In genomic region chr12:114662512-114663177, GRCh38 we compare ENCODE assay signal across 9 cellular contexts. TPM values are rescaled to one million over a fixed set of nuclear protein-coding genes. Genes with fewer than 3 reads are reported as not detected.
A peak's percentile ranks its signal among the peaks of the same experiment; 100 is the strongest.
DNase-seq lines count a peak whose midpoint lies in the region; ATAC-seq and TF ChIP-seq lines count a peak whose summit lies in the region.
"Had no signal": no experiment of that assay in that cellular context is flagged by ENCODE, and none has a peak within 500 bp of the region (broad histone marks: within the 10 kb centered on the region; RNA-seq: fewer than 3 reads in every experiment).

No MANE protein-coding gene starts in this region.

- CTCF ChIA-PET in AG04449 (lab: Yijun Ruan, JAX) = interaction anchor here (0.8 to 12.1 kb wide), 24 partner anchors 10 to 1317 kb away, joined by 3 to 247 read pairs (median 4); partner anchors contain the start of gene TBX3

- H3K4me1 Mint-ChIP-seq in endothelial cell (ENCODE audit: unreplicated experiment) = peaks cover 16% of the 10 kb centered on the region

- POLR2A ChIA-PET in AG04449 (lab: Yijun Ruan, JAX) = no interaction called here

- ATAC-seq in HG02884 (IDR thresholded peaks at IDR 0.05; ENCODE audit: unreplicated experiment) = no peak

- no peak overlapping the region for H3K4me3 ChIP-seq in AG04449 (ENCODE audit: low read depth, low read length)

- no peaks in the 10 kb centered on the region for H3K36me3 Mint-ChIP-seq in endothelial cell (ENCODE audit: low read depth, unreplicated experiment)

- H3K4me3 Mint-ChIP-seq in endothelial cell (ENCODE audit: unreplicated experiment) = no peak overlapping the region
- H3K4me3 Mint-ChIP-seq: stimulated activated naive CD8-positive, alpha-beta T cell treated with anti-CD3 and anti-CD28 coated beads, Interleukin-15, Interleukin-2, amounts not matched to agents 100 ng/mL and 50 ng/mL, for 24 hours had no signal

- peaks cover 6% of the 10 kb centered on the region for H3K27me3 Mint-ChIP-seq in endothelial cell (ENCODE audit: unreplicated experiment)

- H3K9me3 Mint-ChIP-seq in endothelial cell (ENCODE audit: unreplicated experiment) = no peaks in the 10 kb centered on the region
- H3K9me3 Mint-ChIP-seq: stimulated activated naive CD8-positive, alpha-beta T cell treated with anti-CD3 and anti-CD28 coated beads, Interleukin-15, Interleukin-2, amounts not matched to agents 100 ng/mL and 50 ng/mL, for 24 hours had no signal

- H3K27ac Mint-ChIP-seq in endothelial cell (ENCODE audit: unreplicated experiment) = no peak overlapping the region
- H3K27ac Mint-ChIP-seq: stimulated activated naive CD8-positive, alpha-beta T cell treated with anti-CD3 and anti-CD28 coated beads, Interleukin-15, Interleukin-2, amounts not matched to agents 100 ng/mL and 50 ng/mL, for 24 hours had no signal

- peak; percentile 34 for DNase-seq in AG04449 (ENCODE audit: low read depth, low spot score)
- DNase-seq in GM20000 (ENCODE audit: low spot score) = peak; percentile 71
- peak; percentile 70 for DNase-seq in NCI-H748 (lab: John Stamatoyannopoulos, UW; ENCODE audit: unreplicated experiment)
- peak; percentile 16 to 25 for DNase-seq in activated CD8-positive, alpha-beta memory T cell treated with anti-CD3 and anti-CD28 coated beads for 4 hours (ENCODE audit: low read depth in 2 of 2)
- peak; percentile 81 for DNase-seq in endothelial cell (ENCODE audit: low spot score)
- DNase-seq in mucosa of gallbladder (ENCODE audit: low spot score) = peak; percentile 81
- peak; percentile 18 to 22 for DNase-seq in stimulated activated CD8-positive, alpha-beta memory T cell treated with anti-CD3 and anti-CD28 coated beads, Interleukin-7, amount 100 ng/mL, for 4 hours (ENCODE audit: low read depth in 2 of 2)

- TF ChIP-seq CTCF in AG04449 (IDR thresholded peaks at IDR 0.05; ENCODE audit: insufficient read depth, low read length, missing control alignments) (peak; percentile 86), GM20000 (IDR thresholded peaks at IDR 0.05; ENCODE audit: extremely low read depth, missing control alignments) (peak; percentile 73), endothelial cell (IDR thresholded peaks at IDR 0.05; ENCODE audit: unreplicated experiment) (peak; percentile 87)

RNA-seq across cellular contexts. Expression of gene TBX3, which starts 21.3 kb away (rescaled TPM):
- 0.41 TPM for total RNA-seq in endothelial cell (ENCODE audit: unreplicated experiment)
- total RNA-seq in mucosa of gallbladder = 12.0 TPM

Comparison
In these comparisons a context has a peak if more than half of its experiments do, and no peak if none do; other contexts are left out.
1. DNase-seq: peak in every context shown above with its lines; median percentile 81 in endothelial cell; 81 in mucosa of gallbladder; 71 in GM20000; 70 in NCI-H748; 34 in AG04449; 20 in activated CD8-positive, alpha-beta memory T cell treated with anti-CD3 and anti-CD28 coated beads for 4 hours; 20 in stimulated activated CD8-positive, alpha-beta memory T cell treated with anti-CD3 and anti-CD28 coated beads, Interleukin-7, amount 100 ng/mL, for 4 hours.